22 cellular contexts compared by ENCODE assay signal in genomic region chr2:239762742-239763269, GRCh38.
A peak's percentile ranks its signal among the peaks of the same experiment; 100 is the strongest.
DNase-seq lines count a peak whose midpoint lies in the region; ATAC-seq and TF ChIP-seq lines count a peak whose summit lies in the region.
"Had no signal": no experiment of that assay in that cellular context is flagged by ENCODE, and none has a peak within 500 bp of the region (broad histone marks: within the 10 kb centered on the region; RNA-seq: fewer than 3 reads in every experiment).

No MANE protein-coding gene starts in this region.

- peaks cover 3% of the 10 kb centered on the region for H3K9me3 Mint-ChIP-seq in glutamatergic neuron (ENCODE audit: unreplicated experiment)
- H3K9me3 Mint-ChIP-seq: central memory CD8-positive, alpha-beta T cell; stimulated activated effector memory CD8-positive, alpha-beta T cell treated with anti-CD3 and anti-CD28 coated beads, Interleukin-12 subunit alpha, Interleukin-12 subunit beta, amount 100 ng/mL, for 72 hours had no signal

- ATAC-seq in HG03520 (IDR thresholded peaks at IDR 0.05; ENCODE audit: unreplicated experiment), result no peak
- no peak for ATAC-seq in GM21723 (IDR thresholded peaks at IDR 0.05; ENCODE audit: unreplicated experiment)
- ATAC-seq: activated T-cell treated with anti-CD3 and anti-CD28 coated beads, Interleukin-2, amount 50 U/mL, for 72 hours; heart right ventricle; lower lobe of right lung; naive thymus-derived CD8-positive, alpha-beta T cell; stimulated activated effector memory CD8-positive, alpha-beta T cell treated with anti-CD3 and anti-CD28 coated beads, Interleukin-12 subunit alpha, Interleukin-12 subunit beta, amount 100 ng/mL, for 72 hours had no signal

- DNase-seq in NCI-H748 (lab: John Stamatoyannopoulos, UW; ENCODE audit: unreplicated experiment), result peak; percentile 14
- DNase-seq in NCI-H748 treated with DMSO at 0.1 percent for 48 hours (lab: John Stamatoyannopoulos, UW), result no peak
- peak; percentile 24 for DNase-seq in NCI-H2107 (lab: John Stamatoyannopoulos, UW)
- DNase-seq in glutamatergic neuron, result no peak
- DNase-seq in sigmoid colon, result peak; percentile 28
- no peak for DNase-seq in OCI-M2 (lab: John Stamatoyannopoulos, UW; ENCODE audit: unreplicated experiment)
- DNase-seq: activated CD4-positive, alpha-beta T cell treated with anti-CD3 and anti-CD28 coated beads, Interleukin-2, amount 50 U/mL, for 48 hours; activated T-cell treated with anti-CD3 and anti-CD28 coated beads, Interleukin-2, amount 50 U/mL, for 72 hours; CD4-positive, CD25-positive, alpha-beta regulatory T cell; effector CD8-positive, alpha-beta T cell; esophagus squamous epithelium; heart right ventricle; lower lobe of right lung; NCI-H524 had no signal

- H3K36me3 ChIP-seq in sigmoid colon, result no peaks in the 10 kb centered on the region
- H3K36me3 ChIP-seq: esophagus squamous epithelium, heart right ventricle, lower lobe of right lung, prostate gland, tibial artery had no signal

- 82 to 83% methylated on average over 12 of the region's 12 CpGs for WGBS in sigmoid colon, 2 donors

- H3K4me3 Mint-ChIP-seq in glutamatergic neuron (ENCODE audit: unreplicated experiment), result peak overlapping the region; percentile 11
- H3K4me3 Mint-ChIP-seq: activated T-cell treated with anti-CD3 and anti-CD28 coated beads, Interleukin-2, amount 50 U/mL, for 72 hours; CD4-positive, CD25-positive, alpha-beta regulatory T cell; central memory CD8-positive, alpha-beta T cell; naive thymus-derived CD8-positive, alpha-beta T cell; stimulated activated effector memory CD8-positive, alpha-beta T cell treated with anti-CD3 and anti-CD28 coated beads, Interleukin-12 subunit alpha, Interleukin-12 subunit beta, amount 100 ng/mL, for 72 hours had no signal

- H3K9me3 ChIP-seq in sigmoid colon, result peaks cover 0 to 7% (median 2%) of the 10 kb centered on the region in 4 donors
- H3K9me3 ChIP-seq: lower lobe of right lung, prostate gland had no signal

- intact Hi-C loops in sigmoid colon (cut with DNase I), result no loop called here

- H3K27me3 ChIP-seq in sigmoid colon, result no peaks in the 10 kb centered on the region
- H3K27me3 ChIP-seq: tibial artery had no signal

- no peak for TF ChIP-seq EP300 in sigmoid colon (IDR thresholded peaks at IDR 0.05)

- TF ChIP-seq POLR2A in sigmoid colon (IDR thresholded peaks at IDR 0.05), result no peak

- H3K27ac Mint-ChIP-seq in glutamatergic neuron (ENCODE audit: unreplicated experiment), result peak overlapping the region; percentile 87
- H3K27ac Mint-ChIP-seq: activated T-cell treated with anti-CD3 and anti-CD28 coated beads, Interleukin-2, amount 50 U/mL, for 72 hours; CD4-positive, CD25-positive, alpha-beta regulatory T cell; stimulated activated effector memory CD8-positive, alpha-beta T cell treated with anti-CD3 and anti-CD28 coated beads, Interleukin-12 subunit alpha, Interleukin-12 subunit beta, amount 100 ng/mL, for 72 hours had no signal

- no peaks in the 10 kb centered on the region for H3K27me3 Mint-ChIP-seq in glutamatergic neuron (ENCODE audit: unreplicated experiment)

- no peak overlapping the region for H3K4me3 ChIP-seq in sigmoid colon
- H3K4me3 ChIP-seq: esophagus squamous epithelium, heart right ventricle, lower lobe of right lung, prostate gland, tibial artery had no signal

- peaks cover 12% of the 10 kb centered on the region for H3K36me3 Mint-ChIP-seq in glutamatergic neuron (ENCODE audit: unreplicated experiment)
- H3K36me3 Mint-ChIP-seq: CD4-positive, CD25-positive, alpha-beta regulatory T cell; naive thymus-derived CD8-positive, alpha-beta T cell; stimulated activated effector memory CD8-positive, alpha-beta T cell treated with anti-CD3 and anti-CD28 coated beads, Interleukin-12 subunit alpha, Interleukin-12 subunit beta, amount 100 ng/mL, for 72 hours had no signal

- peaks cover 0 to 7% (median 0%) of the 10 kb centered on the region in 4 donors for H3K4me1 ChIP-seq in sigmoid colon
- H3K4me1 ChIP-seq: heart right ventricle, lower lobe of right lung, prostate gland had no signal

- TF ChIP-seq CTCF in glutamatergic neuron (IDR thresholded peaks at IDR 0.05; ENCODE audit: partially characterized antibody, unreplicated experiment) (no peak), sigmoid colon (IDR thresholded peaks at IDR 0.05) (no peak)

- H3K27ac ChIP-seq in sigmoid colon, result no peak overlapping the region
- H3K27ac ChIP-seq: esophagus squamous epithelium, heart right ventricle, lower lobe of right lung, prostate gland, tibial artery, VCaP had no signal

- peaks cover 30% of the 10 kb centered on the region for H3K4me1 Mint-ChIP-seq in glutamatergic neuron (ENCODE audit: low read depth, unreplicated experiment)
- H3K4me1 Mint-ChIP-seq: central memory CD8-positive, alpha-beta T cell; naive thymus-derived CD8-positive, alpha-beta T cell; stimulated activated effector memory CD8-positive, alpha-beta T cell treated with anti-CD3 and anti-CD28 coated beads, Interleukin-12 subunit alpha, Interleukin-12 subunit beta, amount 100 ng/mL, for 72 hours had no signal

Comparison
In these comparisons a context has a peak if more than half of its experiments do, and no peak if none do; other contexts are left out.
1. DNase-seq: peak in NCI-H748 (single experiment), NCI-H2107 (single experiment) and sigmoid colon (single experiment); none in NCI-H748 treated with DMSO at 0.1 percent for 48 hours (single experiment), glutamatergic neuron (single experiment) and OCI-M2 (single experiment).